In the genomic region with DNA sequence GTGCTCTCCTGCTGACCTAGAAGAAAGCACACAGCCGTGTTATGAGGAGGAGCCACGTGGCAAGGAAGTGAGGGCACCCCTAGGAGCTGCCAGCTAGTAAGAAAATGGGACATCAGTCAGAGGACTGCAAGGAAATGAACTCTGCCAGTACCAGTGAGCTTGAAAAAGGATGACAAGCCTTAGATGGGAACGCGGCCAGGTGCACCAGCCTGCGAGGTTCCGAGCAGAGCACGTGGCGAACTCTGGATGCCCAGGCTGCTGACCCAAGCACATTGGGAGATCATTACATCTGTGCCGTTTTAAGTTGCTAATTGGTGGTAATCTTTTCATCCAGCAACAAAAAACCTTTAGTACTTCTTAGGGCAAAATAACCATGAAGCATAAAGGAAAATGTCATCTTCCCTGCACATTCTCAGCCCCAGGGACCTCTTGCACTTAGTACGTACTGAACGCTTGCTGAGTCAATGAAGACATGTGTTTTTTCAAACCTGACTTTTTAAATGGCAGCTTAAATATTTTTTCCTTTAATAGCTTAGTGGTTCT, we compare ENCODE assay signal across 8 cellular contexts.
DNase-seq lines count a peak whose midpoint lies in the region; ATAC-seq lines count a peak whose summit lies in the region.

No MANE protein-coding gene starts in this region.

- DNase-seq in DMS53 (lab: John Stamatoyannopoulos, UW) (peak; percentile 79), T-cell (no peak), fibroblast of peridontal ligament (ENCODE audit: extremely low read depth) (peak; percentile 69), putamen (ENCODE audit: low spot score) (peak; percentile 53), NCI-H2107 treated with DMSO at 0.1 percent for 48 hours (lab: John Stamatoyannopoulos, UW; ENCODE audit: unreplicated experiment) (no peak)

- H3K27me3 Mint-ChIP-seq in T-cell: no peaks in the 10 kb centered on the region

- peak overlapping the region; percentile 91 to 96 for H3K27ac Mint-ChIP-seq in T-cell

- POLR2A ChIA-PET in T-cell (lab: Charles Lee): interaction anchor here in 1 of 2 donors (0.6 kb wide), 1 partner anchor 533 kb away, joined by 16 read pairs; no protein-coding TSS in a partner anchor

- H3K36me3 Mint-ChIP-seq in T-cell: peaks cover 58% of the 10 kb centered on the region

- H3K9me3 Mint-ChIP-seq in T-cell: no peaks in the 10 kb centered on the region

- CTCF ChIA-PET in T-cell (lab: Charles Lee): no interaction called here

- peaks cover 35 to 40% (median 39%) of the 10 kb centered on the region in 3 donors for H3K4me1 Mint-ChIP-seq in T-cell

- no peak overlapping the region for H3K4me3 Mint-ChIP-seq in T-cell

- peak; percentile 13 for ATAC-seq in HG02798 (IDR thresholded peaks at IDR 0.05; ENCODE audit: poor library complexity, unreplicated experiment)
- peak in 1 of 4 experiments; percentile 3 for ATAC-seq in T-cell (replicated peaks in 1 of 4)
- no peak for ATAC-seq in GM18873 (IDR thresholded peaks at IDR 0.05; ENCODE audit: low FRiP score, unreplicated experiment)
- no peak for ATAC-seq in HG02973 (IDR thresholded peaks at IDR 0.05; ENCODE audit: unreplicated experiment)

Comparison
In these comparisons a context has a peak if more than half of its experiments do, and no peak if none do; other contexts are left out.
1. DNase-seq: peak in DMS53 (single experiment), fibroblast of peridontal ligament (single experiment) and putamen (single experiment); none in T-cell (0 of 34) and NCI-H2107 treated with DMSO at 0.1 percent for 48 hours (single experiment).